Comparison of ENCODE assay signal across 35 cellular contexts in genomic region chr13:18956473-18957078, GRCh38.
"Had no signal": no experiment of that assay in that cellular context is flagged by ENCODE, and none has a peak within 500 bp of the region (broad histone marks: within the 10 kb centered on the region; RNA-seq: fewer than 3 reads in every experiment).

No MANE protein-coding gene starts in this region.

- H3K4me3 Mint-ChIP-seq: activated B cell treated with CpG ODN at 0.5 μM for 24 hours; activated CD4-positive, alpha-beta memory T cell treated with anti-CD3 and anti-CD28 coated beads for 36 hours; activated CD4-positive, alpha-beta T cell treated with anti-CD3 and anti-CD28 coated beads, Interleukin-2, amount 10 ng/mL, durations not matched to agents 24 days and 14 days; activated CD8-positive, alpha-beta T cell treated with anti-CD3 and anti-CD28 coated beads for 36 hours; activated naive CD4-positive, alpha-beta T cell treated with anti-CD3 and anti-CD28 coated beads for 36 hours; activated naive CD8-positive, alpha-beta T cell; activated naive CD8-positive, alpha-beta T cell treated with anti-CD3 and anti-CD28 coated beads, Interleukin-2, amount 10 ng/mL, durations not matched to agents 7 days and 5 days; activated naive CD8-positive, alpha-beta T cell treated with anti-CD3 and anti-CD28 coated beads, Interleukin-2, amount 50 U/mL, for 24 hours; activated T-cell treated with anti-CD3 and anti-CD28 coated beads, Interleukin-2, amount 50 U/mL, for 4 hours; activated T-cell treated with anti-CD3 and anti-CD28 coated beads, Interleukin-2, amount 50 U/mL, for 72 hours; activated T-helper 1 cell treated with anti-CD3 and anti-CD28 coated beads, Interleukin-12 subunit alpha, Interleukin-12 subunit beta, Interleukin-2, Interleukin-4 antibody, amounts not matched to agents 30 ng/mL and 10 ng/mL and 1 ng/mL, durations not matched to agents 14 hours and 24 hours and 36 hours; activated T-helper 17 cell treated with anti-CD3 and anti-CD28 coated beads, Interleukin-2, amount 50 U/mL, for 72 hours; brain; central memory CD8-positive, alpha-beta T cell; T-cell; T-helper 17 cell had no signal

- H3K36me3 Mint-ChIP-seq: activated CD4-positive, alpha-beta memory T cell treated with anti-CD3 and anti-CD28 coated beads for 36 hours; activated naive CD8-positive, alpha-beta T cell; brain; T-cell had no signal

- H3K4me1 ChIP-seq: ascending aorta had no signal

- H3K27ac ChIP-seq: ascending aorta, cardiac muscle cell, VCaP had no signal

- H3K4me3 ChIP-seq: ascending aorta, cardiac muscle cell had no signal

- ATAC-seq: activated CD8-positive, alpha-beta T cell treated with anti-CD3 and anti-CD28 coated beads for 36 hours; activated naive CD8-positive, alpha-beta T cell treated with anti-CD3 and anti-CD28 coated beads, Interleukin-2, amount 50 U/mL, for 24 hours; activated T-cell treated with anti-CD3 and anti-CD28 coated beads, Interleukin-2, amount 50 U/mL, for 4 hours; activated T-cell treated with anti-CD3 and anti-CD28 coated beads, Interleukin-2, amount 50 U/mL, for 72 hours; activated T-helper 17 cell treated with anti-CD3 and anti-CD28 coated beads, Interleukin-2, amount 50 U/mL, for 72 hours; T-cell; T-helper 17 cell had no signal

- H3K27ac Mint-ChIP-seq: activated B cell treated with CpG ODN at 0.5 μM for 24 hours; activated CD4-positive, alpha-beta memory T cell treated with anti-CD3 and anti-CD28 coated beads for 36 hours; activated CD4-positive, alpha-beta T cell treated with anti-CD3 and anti-CD28 coated beads, Interleukin-2, amount 10 ng/mL, durations not matched to agents 24 days and 14 days; activated CD8-positive, alpha-beta T cell treated with anti-CD3 and anti-CD28 coated beads for 36 hours; activated naive CD4-positive, alpha-beta T cell treated with anti-CD3 and anti-CD28 coated beads for 36 hours; activated naive CD8-positive, alpha-beta T cell; activated T-cell treated with anti-CD3 and anti-CD28 coated beads, Interleukin-2, amount 50 U/mL, for 72 hours; activated T-helper 1 cell treated with anti-CD3 and anti-CD28 coated beads, Interleukin-12 subunit alpha, Interleukin-12 subunit beta, Interleukin-2, Interleukin-4 antibody, amounts not matched to agents 30 ng/mL and 10 ng/mL and 1 ng/mL, durations not matched to agents 14 hours and 24 hours and 36 hours; activated T-helper 17 cell treated with anti-CD3 and anti-CD28 coated beads, Interleukin-2, amount 50 U/mL, for 72 hours; brain; T-cell; T-helper 17 cell had no signal

- DNase-seq: activated B cell treated with CpG ODN at 0.5 μM for 24 hours; activated CD4-positive, alpha-beta memory T cell treated with anti-CD3 and anti-CD28 coated beads for 36 hours; activated CD4-positive, alpha-beta T cell treated with anti-CD3 and anti-CD28 coated beads for 4 hours; activated CD4-positive, alpha-beta T cell treated with anti-CD3 and anti-CD28 coated beads, Interleukin-2, amount 10 ng/mL, durations not matched to agents 24 days and 14 days; activated CD4-positive, alpha-beta T cell treated with anti-CD3 and anti-CD28 coated beads, Interleukin-2, amount 50 U/mL, for 1 hour; activated CD4-positive, alpha-beta T cell treated with anti-CD3 and anti-CD28 coated beads, Interleukin-2, amount 50 U/mL, for 4 hours; activated CD4-positive, CD25-positive, alpha-beta regulatory T cell treated with anti-CD3 and anti-CD28 coated beads, Interleukin-2, amount 50 U/mL, for 72 hours; activated CD8-positive, alpha-beta memory T cell treated with anti-CD3 and anti-CD28 coated beads, Interleukin-2, amount 50 U/mL, for 4 hours; activated CD8-positive, alpha-beta T cell treated with anti-CD3 and anti-CD28 coated beads for 36 hours; activated effector memory CD4-positive, alpha-beta T cell treated with anti-CD3 and anti-CD28 coated beads, Interleukin-2, amount 50 U/mL, for 16 hours; activated gamma-delta T cell treated with Interleukin-2 at 50 U/mL for 16 hours; activated naive CD4-positive, alpha-beta T cell; activated naive CD4-positive, alpha-beta T cell treated with anti-CD3 and anti-CD28 coated beads for 36 hours; activated naive CD4-positive, alpha-beta T cell treated with anti-CD3 and anti-CD28 coated beads, Interleukin-2, amount 50 U/mL, for 16 hours; activated naive CD8-positive, alpha-beta T cell treated with anti-CD3 and anti-CD28 coated beads, Interleukin-2, amount 10 ng/mL, durations not matched to agents 7 days and 5 days; activated naive CD8-positive, alpha-beta T cell treated with anti-CD3 and anti-CD28 coated beads, Interleukin-2, amount 50 U/mL, for 24 hours; activated T-cell treated with anti-CD3 and anti-CD28 coated beads for 4 hours; activated T-cell treated with anti-CD3 and anti-CD28 coated beads, Interleukin-2, amount 50 U/mL, for 1 hour; activated T-cell treated with anti-CD3 and anti-CD28 coated beads, Interleukin-2, amount 50 U/mL, for 4 hours; activated T-cell treated with anti-CD3 and anti-CD28 coated beads, Interleukin-2, amount 50 U/mL, for 72 hours; amygdala; anterior cingulate cortex; caudate nucleus; cerebellar nuclear complex; T-cell; T-helper 17 cell; T1000 had no signal

- H3K27me3 ChIP-seq: ascending aorta, cardiac muscle cell had no signal

- H3K4me1 Mint-ChIP-seq: activated B cell treated with CpG ODN at 0.5 μM for 24 hours; activated CD4-positive, alpha-beta T cell treated with anti-CD3 and anti-CD28 coated beads, Interleukin-2, amount 10 ng/mL, durations not matched to agents 24 days and 14 days; activated naive CD8-positive, alpha-beta T cell treated with anti-CD3 and anti-CD28 coated beads, Interleukin-2, amount 10 ng/mL, durations not matched to agents 7 days and 5 days; activated naive CD8-positive, alpha-beta T cell treated with anti-CD3 and anti-CD28 coated beads, Interleukin-2, amount 50 U/mL, for 24 hours; brain; central memory CD8-positive, alpha-beta T cell; T-cell; T-helper 17 cell had no signal

- H3K36me3 ChIP-seq: ascending aorta, cardiac muscle cell had no signal

- H3K27me3 Mint-ChIP-seq: activated B cell treated with CpG ODN at 0.5 μM for 24 hours; activated CD4-positive, alpha-beta memory T cell treated with anti-CD3 and anti-CD28 coated beads for 36 hours; activated CD4-positive, alpha-beta T cell treated with anti-CD3 and anti-CD28 coated beads, Interleukin-2, amount 10 ng/mL, durations not matched to agents 24 days and 14 days; activated CD8-positive, alpha-beta T cell treated with anti-CD3 and anti-CD28 coated beads for 36 hours; activated naive CD8-positive, alpha-beta T cell; activated naive CD8-positive, alpha-beta T cell treated with anti-CD3 and anti-CD28 coated beads, Interleukin-2, amount 10 ng/mL, durations not matched to agents 7 days and 5 days; activated naive CD8-positive, alpha-beta T cell treated with anti-CD3 and anti-CD28 coated beads, Interleukin-2, amount 50 U/mL, for 24 hours; activated T-helper 17 cell treated with anti-CD3 and anti-CD28 coated beads, Interleukin-2, amount 50 U/mL, for 72 hours; brain; central memory CD8-positive, alpha-beta T cell; T-cell; T-helper 17 cell had no signal
